ENCODE assay signal across 8 cellular contexts in genomic region chr1:1540015-1540816, GRCh38. TPM values are rescaled to one million over a fixed set of nuclear protein-coding genes. Genes with fewer than 3 reads are reported as not detected.
DNase-seq lines count a peak whose midpoint lies in the region; ATAC-seq and TF ChIP-seq lines count a peak whose summit lies in the region.

Gene TMEM240, minus strand, starts transcription at chr1:1540624. Its CDS starts 278 bp downstream, at chr1:1540346.

- no peaks in the 10 kb centered on the region for H4K20me1 ChIP-seq in PC-3 (ENCODE audit: low read length)

- H3K4me2 ChIP-seq in PC-3 (ENCODE audit: low read length): no peak within 1 kb of the TSS

- no peaks in the 10 kb centered on the region for H3K27me3 Mint-ChIP-seq in activated naive CD8-positive, alpha-beta T cell treated with anti-CD3 and anti-CD28 coated beads, Interleukin-2, amount 50 U/mL, for 24 hours

- no peak within 1 kb of the TSS for H3K4me3 Mint-ChIP-seq in activated naive CD8-positive, alpha-beta T cell treated with anti-CD3 and anti-CD28 coated beads, Interleukin-2, amount 50 U/mL, for 24 hours

- H3K27ac ChIP-seq in PC-3 (ENCODE audit: low read length) (no peak within 1 kb of the TSS), heart left ventricle (peak within 1 kb of the TSS; percentile 16 to 87 (median 77)), tibial nerve (peak within 1 kb of the TSS; percentile 37 to 91 (median 82))

- H3K36me3 ChIP-seq in BJ (ENCODE audit: control insufficient read depth, insufficient read depth, low read length) (peaks cover 25% of the 10 kb centered on the region), PC-3 (ENCODE audit: low read depth, low read length) (peaks cover 25% of the 10 kb centered on the region; the same call in 1 of the 2 replicates), heart left ventricle (peaks cover 0 to 30% (median 18%) of the 10 kb centered on the region in 9 donors), tibial nerve (peaks cover 0 to 57% (median 3%) of the 10 kb centered on the region in 3 donors)

- H3K9me2 ChIP-seq in PC-3 (replicated peaks; ENCODE audit: low read length): no peaks in the 10 kb centered on the region

- H3K4me1 ChIP-seq in PC-3 (ENCODE audit: insufficient read depth, low read length) (no peaks in the 10 kb centered on the region), heart left ventricle (peaks cover 0 to 55% (median 21%) of the 10 kb centered on the region in 12 donors), tibial nerve (peaks cover 0 to 22% (median 9%) of the 10 kb centered on the region in 4 donors)

- H3K9me3 Mint-ChIP-seq in activated naive CD8-positive, alpha-beta T cell treated with anti-CD3 and anti-CD28 coated beads, Interleukin-2, amount 50 U/mL, for 24 hours: no peaks in the 10 kb centered on the region

- H3K9ac ChIP-seq in PC-3 (ENCODE audit: low read length): no peak within 1 kb of the TSS

- ATAC-seq in PC-3 (peak; percentile 39), heart left ventricle (peak; percentile 18 to 67 (median 58)), HG03457 (IDR thresholded peaks at IDR 0.05; ENCODE audit: unreplicated experiment) (no peak), GM18519 (IDR thresholded peaks at IDR 0.05; ENCODE audit: low FRiP score, unreplicated experiment) (no peak)
- ATAC-seq in activated naive CD8-positive, alpha-beta T cell treated with anti-CD3 and anti-CD28 coated beads, Interleukin-2, amount 50 U/mL, for 24 hours: no peak

- H3K27me3 ChIP-seq in BJ (ENCODE audit: control insufficient read depth, insufficient read depth, low read length) (no peaks in the 10 kb centered on the region), PC-3 (ENCODE audit: low read length) (no peaks in the 10 kb centered on the region), heart left ventricle (no peaks in the 10 kb centered on the region), tibial nerve (no peaks in the 10 kb centered on the region)

- TF ChIP-seq EP300 in tibial nerve (IDR thresholded peaks at IDR 0.05): no peak

- H3K4me1 Mint-ChIP-seq in activated naive CD8-positive, alpha-beta T cell treated with anti-CD3 and anti-CD28 coated beads, Interleukin-2, amount 50 U/mL, for 24 hours: peaks cover 1% of the 10 kb centered on the region

- DNase-seq in BJ (ENCODE audit: low read depth) (peak; percentile 8), PC-3 (no peak), heart left ventricle (peak; percentile 86 to 90 (median 88)), posterior vena cava (ENCODE audit: low spot score) (peak; percentile 93), tibial nerve (ENCODE audit: low spot score in 2 of 2) (peak; percentile 62 to 63)
- DNase-seq in activated naive CD8-positive, alpha-beta T cell treated with anti-CD3 and anti-CD28 coated beads, Interleukin-2, amount 50 U/mL, for 24 hours: peak; percentile 61

- H3K4me3 ChIP-seq in BJ (ENCODE audit: low read depth, low read length) (peak within 1 kb of the TSS; percentile 66), PC-3 (ENCODE audit: low read length) (no peak within 1 kb of the TSS), heart left ventricle (peak within 1 kb of the TSS; percentile 34 to 93 (median 58)), tibial nerve (peak within 1 kb of the TSS; percentile 43 to 81 (median 55))

- H3K36me3 Mint-ChIP-seq in activated naive CD8-positive, alpha-beta T cell treated with anti-CD3 and anti-CD28 coated beads, Interleukin-2, amount 50 U/mL, for 24 hours (ENCODE audit: low read depth): peaks cover 8% of the 10 kb centered on the region

- no peaks in the 10 kb centered on the region for H3K9me3 ChIP-seq in PC-3 (ENCODE audit: low read length)
- no peaks in the 10 kb centered on the region for H3K9me3 ChIP-seq in heart left ventricle
- H3K9me3 ChIP-seq in tibial nerve: no peaks in the 10 kb centered on the region

- BruUV-seq in PC-3 (replicated peaks; lab: Mats Ljungman, UMichigan): no TSS peak

- CTCF ChIA-PET in BJ (lab: Yijun Ruan, JAX): no interaction called here
- CTCF ChIA-PET in PC-3 (lab: Charles Lee): no interaction called here

- WGBS in heart left ventricle, 4 donors: 0 to 3% (median 2%) methylated on average over 5 to 95 of the region's 108 CpGs
- 0 to 1% methylated on average over 5 to 54 of the region's 108 CpGs for WGBS in tibial nerve, 2 donors

- no peaks in the 10 kb centered on the region for H3F3A ChIP-seq in PC-3 (ENCODE audit: low read length, unreplicated experiment)

- POLR2A ChIA-PET in BJ (lab: Charles Lee) (no interaction called here), PC-3 (lab: Charles Lee; ENCODE audit: unreplicated experiment) (no interaction called here)

- TF ChIP-seq POLR2A in heart left ventricle (IDR thresholded peaks at IDR 0.05) (no peak), tibial nerve (IDR thresholded peaks at IDR 0.05) (no peak)

- no peak within 1 kb of the TSS for H3K27ac Mint-ChIP-seq in activated naive CD8-positive, alpha-beta T cell treated with anti-CD3 and anti-CD28 coated beads, Interleukin-2, amount 50 U/mL, for 24 hours

- TF ChIP-seq CTCF in BJ (IDR thresholded peaks at IDR 0.05; ENCODE audit: insufficient read depth, low read depth, low read length) (no peak), PC-3 (conservative IDR thresholded peaks at IDR 0.05; ENCODE audit: low read depth, low read length) (no peak), heart left ventricle (IDR thresholded peaks at IDR 0.05) (no peak), tibial nerve (IDR thresholded peaks at IDR 0.05) (no peak)

- H2AFZ ChIP-seq in PC-3 (ENCODE audit: low read length): no peak within 1 kb of the TSS

- H3K79me2 ChIP-seq in PC-3 (ENCODE audit: low read length): no peaks in the 10 kb centered on the region

- intact Hi-C loops in PC-3 (cut with micrococcal nuclease) (no loop called here), heart left ventricle (cut with DNase I) (no loop called here), posterior vena cava (cut with DNase I) (no loop called here)

RNA-seq across cellular contexts. Expression of gene TMEM240, which starts in this region (rescaled TPM):
- polyA plus RNA-seq in BJ (2011; rRNA removed) (5.5 and 8.7 TPM in 2 replicates), heart left ventricle (10 to 100 TPM in 1 of 2 donors, 1 to 10 TPM in 1; 1.5 to 12.4 TPM)
- 1.3 and 2.0 TPM in 2 replicates for polyA minus RNA-seq in BJ (2011; rRNA and poly(A)+ RNA removed)
- total RNA-seq in PC-3 (2014; rRNA removed) (0.87 and 2.0 TPM in 2 replicates), heart left ventricle (1 to 10 TPM in 8 of 9 donors, not detected in 1; 2.6 to 5.6 (median 4.2) TPM), posterior vena cava (1 to 10 TPM; 3.9 to 7.8 TPM), tibial nerve (10 to 100 TPM in 1 of 4 donors, 1 to 10 TPM in 2, not detected in 1; 4.0 to 27.3 (median 5.1) TPM)

Comparison
In these comparisons a context has a peak if more than half of its experiments do, and no peak if none do; other contexts are left out.
1. ATAC-seq: peak in PC-3 (single experiment) and heart left ventricle (4 of 4); none in activated naive CD8-positive, alpha-beta T cell treated with anti-CD3 and anti-CD28 coated beads, Interleukin-2, amount 50 U/mL, for 24 hours (single experiment), HG03457 (single experiment) and GM18519 (single experiment).